ENCODE assay signal across 8 cellular contexts in the genomic region with DNA sequence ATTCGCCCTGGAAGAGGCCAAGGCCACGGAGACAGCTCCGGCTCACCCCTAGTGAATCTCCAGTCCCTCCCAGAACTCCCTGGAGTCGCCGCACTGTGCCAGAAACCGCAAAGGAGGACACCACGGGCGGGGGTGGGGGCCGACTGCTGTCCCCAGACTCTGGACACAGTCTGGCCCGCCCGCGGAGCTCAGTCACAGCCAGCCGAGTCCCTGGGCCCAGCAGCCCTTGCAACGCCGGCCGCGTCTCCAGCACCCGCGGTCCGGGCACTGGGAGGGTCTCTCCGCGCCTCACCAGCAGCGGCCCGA. TPM values are rescaled to one million over a fixed set of nuclear protein-coding genes. Genes with fewer than 3 reads are reported as not detected.
DNase-seq lines count a peak whose midpoint lies in the region; ATAC-seq and TF ChIP-seq lines count a peak whose summit lies in the region.

No MANE protein-coding gene starts in this region.

- H3K27ac ChIP-seq in CD4-positive, CD25-positive, alpha-beta regulatory T cell (ENCODE audit: insufficient read depth, low read length, poor library complexity, severe bottlenecking) = peak overlapping the region; percentile 96
- H3K27ac ChIP-seq in Panc1 (ENCODE audit: low read length) = peak overlapping the region; percentile 88
- H3K27ac ChIP-seq in coronary artery = peak overlapping the region; percentile 70 to 87
- peak overlapping the region; percentile 3 for H3K27ac ChIP-seq in mesenchymal stem cell (ENCODE audit: low read length, poor library complexity, severe bottlenecking)
- H3K27ac ChIP-seq in upper lobe of left lung = peak overlapping the region; percentile 88 to 97 (median 92)

- in situ Hi-C loops in Panc1 (cut with HindIII; ENCODE audit: low pct_unique_long_range_greater_than_20kb, low sequenced_read_pairs) = no loop called here

- intact Hi-C loops in Panc1 (cut with micrococcal nuclease; ENCODE audit: unreplicated experiment) = no loop called here

- H3K27ac Mint-ChIP-seq in CD4-positive, CD25-positive, alpha-beta regulatory T cell = peak overlapping the region in 2 of 3 donors; percentile 85 to 92

- H3K9ac ChIP-seq in mesenchymal stem cell (ENCODE audit: low read length) = peak overlapping the region; percentile 93

- H4K8ac ChIP-seq in mesenchymal stem cell (ENCODE audit: low read length) = peak overlapping the region; percentile 78

- H3K9me3 ChIP-seq in CD4-positive, CD25-positive, alpha-beta regulatory T cell (ENCODE audit: control insufficient read depth in 2 of 2, low read length in 2 of 2) = no peaks in the 10 kb centered on the region
- H3K9me3 ChIP-seq in Panc1 (ENCODE audit: control insufficient read depth, insufficient read depth, low read depth, low read length) = no peaks in the 10 kb centered on the region
- no peaks in the 10 kb centered on the region for H3K9me3 ChIP-seq in mesenchymal stem cell (ENCODE audit: control insufficient read depth, low read length)
- no peaks in the 10 kb centered on the region for H3K9me3 ChIP-seq in upper lobe of left lung

- H3K9me3 Mint-ChIP-seq in CD4-positive, CD25-positive, alpha-beta regulatory T cell = no peaks in the 10 kb centered on the region

- peak overlapping the region; percentile 9 for H4K91ac ChIP-seq in mesenchymal stem cell (ENCODE audit: low read length)

- peak overlapping the region; percentile 68 for H3K4me3 ChIP-seq in CD4-positive, CD25-positive, alpha-beta regulatory T cell (ENCODE audit: low read depth, low read length)
- H3K4me3 ChIP-seq in H7 (ENCODE audit: insufficient read depth, low read depth, low read length) (peak overlapping the region; percentile 77), Panc1 (ENCODE audit: low read depth in 2 of 2, low read length in 2 of 2) (peak overlapping the region; percentile 72 to 81), coronary artery (peak overlapping the region; percentile 87), mesenchymal stem cell (ENCODE audit: insufficient read depth in 1 of 2, low read depth in 1 of 2, low read length in 2 of 2) (peak overlapping the region; percentile 81 to 85), upper lobe of left lung (peak overlapping the region; percentile 80 to 98 (median 92))

- WGBS in mesenchymal stem cell = under 1% methylated on average over 21 of the region's 24 CpGs
- WGBS in upper lobe of left lung, 2 donors = 0% methylated on average over 2 of the region's 24 CpGs; no CpG with 5 or more reads in 1 of the 2 donors

- no peak overlapping the region for H2AK5ac ChIP-seq in mesenchymal stem cell (ENCODE audit: low read length, severe bottlenecking)

- no peak for TF ChIP-seq POLR2A in upper lobe of left lung (IDR thresholded peaks at IDR 0.05)

- H3K4me3 Mint-ChIP-seq in CD4-positive, CD25-positive, alpha-beta regulatory T cell = peak overlapping the region; percentile 81 to 94 (median 90)

- peak overlapping the region; percentile 36 for H2AFZ ChIP-seq in mesenchymal stem cell (ENCODE audit: low read depth, low read length)

- no peak for TF ChIP-seq EP300 in upper lobe of left lung (IDR thresholded peaks at IDR 0.05)

- H3K18ac ChIP-seq in mesenchymal stem cell (ENCODE audit: low read depth in 1 of 2, low read length in 2 of 2) = peak overlapping the region; percentile 70 to 83

- H3K4me1 ChIP-seq in CD4-positive, CD25-positive, alpha-beta regulatory T cell (ENCODE audit: control insufficient read depth, insufficient read depth, low read length, poor library complexity, severe bottlenecking) = peaks cover 32% of the 10 kb centered on the region
- peaks cover 13% of the 10 kb centered on the region; the same call in 1 of the 2 replicates for H3K4me1 ChIP-seq in Panc1 (ENCODE audit: control insufficient read depth, insufficient read depth, low read length)
- peaks cover 10% of the 10 kb centered on the region for H3K4me1 ChIP-seq in mesenchymal stem cell (ENCODE audit: control insufficient read depth, insufficient read depth, low read depth, low read length)
- H3K4me1 ChIP-seq in upper lobe of left lung = peaks cover 21 to 39% (median 24%) of the 10 kb centered on the region in 4 donors

- peak overlapping the region in 1 of 2 experiments; percentile 96 for H3K14ac ChIP-seq in mesenchymal stem cell (ENCODE audit: low read length in 2 of 2)

- peaks cover 4% of the 10 kb centered on the region for H3K36me3 ChIP-seq in CD4-positive, CD25-positive, alpha-beta regulatory T cell (ENCODE audit: control insufficient read depth, insufficient read depth, low read length)
- no peaks in the 10 kb centered on the region for H3K36me3 ChIP-seq in H7 (replicated peaks; ENCODE audit: control insufficient read depth, insufficient read depth, low read length)
- H3K36me3 ChIP-seq in Panc1 (ENCODE audit: control insufficient read depth, insufficient read depth, low read length) = no peaks in the 10 kb centered on the region
- peaks cover 7 to 9% of the 10 kb centered on the region in 2 experiments for H3K36me3 ChIP-seq in mesenchymal stem cell (ENCODE audit: control insufficient read depth in 1 of 2, insufficient read depth in 2 of 2, low read depth in 1 of 2, low read length in 2 of 2)
- no peaks in the 10 kb centered on the region for H3K36me3 ChIP-seq in upper lobe of left lung

- POLR2A ChIA-PET in Panc1 (lab: Charles Lee) = interaction anchor here (0.6 to 0.7 kb wide), 4 partner anchors 21 to 1217 kb away, joined by 3 to 8 read pairs (median 4); a partner anchor contains a TSS

- peak overlapping the region; percentile 74 for H2BK5ac ChIP-seq in mesenchymal stem cell (ENCODE audit: low read depth, low read length, poor library complexity, severe bottlenecking)

- TF ChIP-seq CTCF in Panc1 (IDR thresholded peaks at IDR 0.05) (no peak), coronary artery (IDR thresholded peaks at IDR 0.05) (no peak), upper lobe of left lung (IDR thresholded peaks at IDR 0.05) (no peak), GM10266 (IDR thresholded peaks at IDR 0.05; ENCODE audit: control insufficient read depth, insufficient read depth, low read depth, missing control alignments) (no peak)

- peak in 1 of 3 donors; percentile 16 for DNase-seq in CD4-positive, CD25-positive, alpha-beta regulatory T cell
- DNase-seq in H7 (peak; percentile 83), Panc1 (ENCODE audit: low read depth, low spot score) (no peak), coronary artery (ENCODE audit: low spot score) (no peak), mesenchymal stem cell (peak; percentile 61), upper lobe of left lung (peak in 1 of 2 donors; percentile 32), GM10266 (ENCODE audit: extremely low spot score) (no peak), SHP77 treated with DMSO at 0.1 percent for 48 hours (lab: John Stamatoyannopoulos, UW) (no peak)

- H2BK120ac ChIP-seq in mesenchymal stem cell (ENCODE audit: low read depth, low read length) = peak overlapping the region; percentile 94

- H3K23ac ChIP-seq in mesenchymal stem cell (ENCODE audit: low read length in 2 of 2) = no peak overlapping the region

- CTCF ChIA-PET in Panc1 (lab: Charles Lee) = no interaction called here

- H3K27me3 ChIP-seq in CD4-positive, CD25-positive, alpha-beta regulatory T cell (ENCODE audit: control insufficient read depth, insufficient read depth, low read length) = no peaks in the 10 kb centered on the region
- H3K27me3 ChIP-seq in H7 (ENCODE audit: control insufficient read depth, insufficient read depth, low read length) (no peaks in the 10 kb centered on the region), Panc1 (ENCODE audit: control insufficient read depth, insufficient read depth, low read length) (no peaks in the 10 kb centered on the region), mesenchymal stem cell (ENCODE audit: control insufficient read depth in 1 of 2, insufficient read depth in 1 of 2, low read length in 2 of 2) (no peaks in the 10 kb centered on the region), upper lobe of left lung (no peaks in the 10 kb centered on the region)

- no peaks in the 10 kb centered on the region for H3K27me3 Mint-ChIP-seq in CD4-positive, CD25-positive, alpha-beta regulatory T cell

- H3K4me2 ChIP-seq in mesenchymal stem cell (ENCODE audit: low read length, poor library complexity, severe bottlenecking) = peak overlapping the region; percentile 99

- BruUV-seq in Panc1 (replicated peaks; lab: Mats Ljungman, UMichigan) = no TSS peak

- peak overlapping the region; percentile 89 to 95 for H3K4ac ChIP-seq in mesenchymal stem cell (ENCODE audit: low read depth in 1 of 2, low read length in 2 of 2)

- peaks cover 12% of the 10 kb centered on the region for H3K79me1 ChIP-seq in mesenchymal stem cell (replicated peaks; ENCODE audit: low read length, poor library complexity, severe bottlenecking)

- peak overlapping the region in 1 of 2 experiments; percentile 3 for H2BK12ac ChIP-seq in mesenchymal stem cell (ENCODE audit: low read length in 2 of 2)

- H3K4me1 Mint-ChIP-seq in CD4-positive, CD25-positive, alpha-beta regulatory T cell = peaks cover 18 to 61% (median 32%) of the 10 kb centered on the region in 4 donors

- H2BK15ac ChIP-seq in mesenchymal stem cell (ENCODE audit: low read depth, poor library complexity, severe bottlenecking) = peak overlapping the region; percentile 37

- H3K36me3 Mint-ChIP-seq in CD4-positive, CD25-positive, alpha-beta regulatory T cell = peaks cover 8% of the 10 kb centered on the region

- no peak for ATAC-seq in CD4-positive, CD25-positive, alpha-beta regulatory T cell (ENCODE audit: low read depth in 2 of 2)
- peak; percentile 28 for ATAC-seq in Panc1
- ATAC-seq in upper lobe of left lung (ENCODE audit: low FRiP score in 2 of 2) = peak; percentile 48 to 56

RNA-seq across cellular contexts. Expression of a gene that starts 0.5 kb away (rescaled TPM):
- 20.6 TPM for total RNA-seq in CD4-positive, CD25-positive, alpha-beta regulatory T cell
- polyA plus RNA-seq in CD4-positive, CD25-positive, alpha-beta regulatory T cell = 10 to 100 TPM; 10.9 to 20.7 (median 15.2) TPM
- total RNA-seq in H7 (2014; rRNA removed; shearing (Covaris generic)) = 47.5 and 52.5 TPM in 2 replicates
- total RNA-seq in Panc1 (2021; ENCODE audit: unreplicated experiment) (21.7 TPM), upper lobe of left lung (10 to 100 TPM in 5 of 6 donors, 1 to 10 TPM in 1; 6.5 to 36.7 (median 21.0) TPM)
- 20.8 TPM for polyA plus RNA-seq in Panc1 (2012; ENCODE audit: insufficient read length)
- 5.6 TPM for polyA plus RNA-seq in mesenchymal stem cell (2013, experiment 1 of 2)
- polyA plus RNA-seq in mesenchymal stem cell (2013, experiment 2 of 2) = 5.6 TPM

RNA-seq across cellular contexts. Expression of a gene that starts 5.9 kb away (rescaled TPM):
- 35.4 TPM for total RNA-seq in CD4-positive, CD25-positive, alpha-beta regulatory T cell
- polyA plus RNA-seq in CD4-positive, CD25-positive, alpha-beta regulatory T cell = 10 to 100 TPM; 23.0 to 27.3 (median 25.4) TPM
- total RNA-seq in H7 (2014; rRNA removed; shearing (Covaris generic)) = 58.9 and 62.8 TPM in 2 replicates
- total RNA-seq in Panc1 (2021; ENCODE audit: unreplicated experiment) (63.6 TPM), upper lobe of left lung (10 to 100 TPM; 22.8 to 45.1 (median 27.3) TPM)
- polyA plus RNA-seq in Panc1 (2012; ENCODE audit: insufficient read length) = 65.0 TPM
- 41.7 TPM for polyA plus RNA-seq in mesenchymal stem cell (2013, experiment 1 of 2)
- 40.9 TPM for polyA plus RNA-seq in mesenchymal stem cell (2013, experiment 2 of 2)

RNA-seq across cellular contexts. Expression of a gene that starts 17.9 kb away (rescaled TPM):
- 0.99 TPM for total RNA-seq in CD4-positive, CD25-positive, alpha-beta regulatory T cell
- polyA plus RNA-seq in CD4-positive, CD25-positive, alpha-beta regulatory T cell = under 1 TPM in 1 of 4 donors, not detected in 3; 0.22 TPM
- total RNA-seq in H7 (2014; rRNA removed; shearing (Covaris generic)) = 0.10 and 0.33 TPM in 2 replicates
- total RNA-seq in Panc1 (2021; ENCODE audit: unreplicated experiment) (0.72 TPM), upper lobe of left lung (10 to 100 TPM in 1 of 6 donors, 1 to 10 TPM in 4, not detected in 1; 1.9 to 10.5 (median 8.5) TPM)
- 0.41 TPM for polyA plus RNA-seq in Panc1 (2012; ENCODE audit: insufficient read length)
- polyA plus RNA-seq in mesenchymal stem cell (2013, experiment 1 of 2) = 0.15 TPM
- 0.27 TPM for polyA plus RNA-seq in mesenchymal stem cell (2013, experiment 2 of 2)

RNA-seq across cellular contexts. Expression of a gene that starts 35.3 kb away (rescaled TPM):
- 27.6 TPM for total RNA-seq in CD4-positive, CD25-positive, alpha-beta regulatory T cell
- polyA plus RNA-seq in CD4-positive, CD25-positive, alpha-beta regulatory T cell = 100 to 1,000 TPM in 1 of 4 donors, 10 to 100 TPM in 3; 71.5 to 121 (median 79.3) TPM
- total RNA-seq in H7 (2014; rRNA removed; shearing (Covaris generic)) = 81.3 and 102 TPM in 2 replicates
- 111 TPM for total RNA-seq in Panc1 (2021; ENCODE audit: unreplicated experiment)
- polyA plus RNA-seq in Panc1 (2012; ENCODE audit: insufficient read length) = 125 TPM
- 84.9 TPM for polyA plus RNA-seq in mesenchymal stem cell (2013, experiment 1 of 2)
- polyA plus RNA-seq in mesenchymal stem cell (2013, experiment 2 of 2) = 88.1 TPM
- 10 to 100 TPM; 32.1 to 52.6 (median 43.0) TPM for total RNA-seq in upper lobe of left lung

RNA-seq across cellular contexts. Expression of a gene that starts 35.6 kb away (rescaled TPM):
- 38.6 TPM for total RNA-seq in CD4-positive, CD25-positive, alpha-beta regulatory T cell
- polyA plus RNA-seq in CD4-positive, CD25-positive, alpha-beta regulatory T cell = 100 to 1,000 TPM; 119 to 130 (median 126) TPM
- 226 and 253 TPM in 2 replicates for total RNA-seq in H7 (2014; rRNA removed; shearing (Covaris generic))
- total RNA-seq in Panc1 (2021; ENCODE audit: unreplicated experiment) (60.9 TPM), upper lobe of left lung (10 to 100 TPM; 36.7 to 74.0 (median 59.3) TPM)
- 58.5 TPM for polyA plus RNA-seq in Panc1 (2012; ENCODE audit: insufficient read length)
- polyA plus RNA-seq in mesenchymal stem cell (2013, experiment 1 of 2) = 51.3 TPM
- 51.0 TPM for polyA plus RNA-seq in mesenchymal stem cell (2013, experiment 2 of 2)

Comparison
In these comparisons a context has a peak if more than half of its experiments do, and no peak if none do; other contexts are left out.
1. ATAC-seq: peak in Panc1 (single experiment) and upper lobe of left lung (2 of 2); none in CD4-positive, CD25-positive, alpha-beta regulatory T cell (0 of 2).
2. DNase-seq: peak in H7 (single experiment) and mesenchymal stem cell (single experiment); none in Panc1 (single experiment), coronary artery (single experiment), GM10266 (single experiment) and SHP77 treated with DMSO at 0.1 percent for 48 hours (single experiment).
3. H3K27ac ChIP-seq: peak in every context shown above with its lines; median percentile 96 in CD4-positive, CD25-positive, alpha-beta regulatory T cell; 92 in upper lobe of left lung; 88 in Panc1; 78 in coronary artery; 3 in mesenchymal stem cell.
4. Peak in every context shown above with its lines, with median percentiles within 50 percentile points of each other: H3K4me3 ChIP-seq.